In genomic region chrX:49810233-49810632, GRCh38 we compare ENCODE assay signal across 18 cellular contexts. TPM values are rescaled to one million over a fixed set of nuclear protein-coding genes. Genes with fewer than 3 reads are reported as not detected.
DNase-seq lines count a peak whose midpoint lies in the region; ATAC-seq, FAIRE-seq and TF ChIP-seq lines count a peak whose summit lies in the region.
"Had no signal": no experiment of that assay in that cellular context is flagged by ENCODE, and none has a peak within 500 bp of the region (broad histone marks: within the 10 kb centered on the region; RNA-seq: fewer than 3 reads in every experiment).

No MANE protein-coding gene starts in this region.

- H3K36me3 Mint-ChIP-seq in activated CD4-positive, alpha-beta T cell treated with anti-CD3 and anti-CD28 coated beads, Interleukin-2, amount 10 ng/mL, durations not matched to agents 24 days and 14 days (ENCODE audit: low read depth) = no peaks in the 10 kb centered on the region
- H3K36me3 Mint-ChIP-seq in Caco-2 (ENCODE audit: insufficient read depth, unreplicated experiment) = peaks cover 31% of the 10 kb centered on the region
- H3K36me3 Mint-ChIP-seq in astrocyte (ENCODE audit: low read depth, unreplicated experiment) = no peaks in the 10 kb centered on the region
- H3K36me3 Mint-ChIP-seq: CD4-positive, alpha-beta memory T cell had no signal

- H3K27me3 ChIP-seq in Caco-2 (replicated peaks; ENCODE audit: control insufficient read depth, insufficient read depth, low read length) = no peaks in the 10 kb centered on the region
- no peaks in the 10 kb centered on the region for H3K27me3 ChIP-seq in astrocyte (ENCODE audit: insufficient read depth, low read length)
- H3K27me3 ChIP-seq in psoas muscle (ENCODE audit: insufficient read depth in 3 of 3, low read length in 2 of 3) = no peaks in the 10 kb centered on the region
- H3K27me3 ChIP-seq in right cardiac atrium (ENCODE audit: control insufficient read depth, insufficient read depth) = no peaks in the 10 kb centered on the region
- H3K27me3 ChIP-seq: BE2C had no signal

- H2AFZ ChIP-seq in astrocyte (ENCODE audit: low read depth, low read length) = no peak overlapping the region
- H2AFZ ChIP-seq: GM23338 had no signal

- H3K4me1 Mint-ChIP-seq in activated CD4-positive, alpha-beta T cell treated with anti-CD3 and anti-CD28 coated beads, Interleukin-2, amount 10 ng/mL, durations not matched to agents 24 days and 14 days = no peaks in the 10 kb centered on the region
- H3K4me1 Mint-ChIP-seq in Caco-2 (ENCODE audit: low read depth, unreplicated experiment) = no peaks in the 10 kb centered on the region
- no peaks in the 10 kb centered on the region for H3K4me1 Mint-ChIP-seq in astrocyte (ENCODE audit: low read depth, unreplicated experiment)
- no peaks in the 10 kb centered on the region for H3K4me1 Mint-ChIP-seq in stimulated activated naive CD8-positive, alpha-beta T cell treated with anti-CD3 and anti-CD28 coated beads, Interleukin-15, amount 100 ng/mL, for 72 hours
- H3K4me1 Mint-ChIP-seq: CD4-positive, alpha-beta memory T cell; GM23338 had no signal

- TF ChIP-seq CTCF in Caco-2 (IDR thresholded peaks at IDR 0.05; ENCODE audit: insufficient read depth in 1 of 2, low read depth in 1 of 2, low read length in 1 of 2, severe bottlenecking in 1 of 2, unreplicated experiment in 1 of 2) (no peak), astrocyte (IDR thresholded peaks at IDR 0.05; ENCODE audit: insufficient read depth, low read depth, low read length) (no peak), psoas muscle (IDR thresholded peaks at IDR 0.05) (no peak)

- peak overlapping the region; percentile 10 for H3K27ac Mint-ChIP-seq in activated CD4-positive, alpha-beta T cell treated with anti-CD3 and anti-CD28 coated beads, Interleukin-2, amount 10 ng/mL, durations not matched to agents 24 days and 14 days
- H3K27ac Mint-ChIP-seq in Caco-2 (ENCODE audit: unreplicated experiment) (peak overlapping the region; percentile 7), astrocyte (ENCODE audit: unreplicated experiment) (no peak overlapping the region)
- H3K27ac Mint-ChIP-seq in stimulated activated naive CD8-positive, alpha-beta T cell treated with anti-CD3 and anti-CD28 coated beads, Interleukin-15, amount 100 ng/mL, for 72 hours = no peak overlapping the region
- H3K27ac Mint-ChIP-seq: CD4-positive, alpha-beta memory T cell; GM23338 had no signal

- H3K36me3 ChIP-seq in Caco-2 (ENCODE audit: control insufficient read depth, insufficient read depth, low read length) (no peaks in the 10 kb centered on the region), astrocyte (ENCODE audit: insufficient read depth, low read length) (no peaks in the 10 kb centered on the region), psoas muscle (ENCODE audit: insufficient read depth in 1 of 2, low read depth in 1 of 2) (no peaks in the 10 kb centered on the region)
- H3K36me3 ChIP-seq: BE2C had no signal

- H3K4me3 Mint-ChIP-seq in activated CD4-positive, alpha-beta T cell treated with anti-CD3 and anti-CD28 coated beads, Interleukin-2, amount 10 ng/mL, durations not matched to agents 24 days and 14 days = no peak overlapping the region
- H3K4me3 Mint-ChIP-seq in Caco-2 (ENCODE audit: unreplicated experiment) (no peak overlapping the region), astrocyte (ENCODE audit: unreplicated experiment) (no peak overlapping the region)
- no peak overlapping the region for H3K4me3 Mint-ChIP-seq in stimulated activated naive CD8-positive, alpha-beta T cell treated with anti-CD3 and anti-CD28 coated beads, Interleukin-15, amount 100 ng/mL, for 72 hours
- H3K4me3 Mint-ChIP-seq: GM23338 had no signal

- intact Hi-C loops in activated CD4-positive, alpha-beta T cell treated with anti-CD3 and anti-CD28 coated beads, Interleukin-2, amount 10 ng/mL, durations not matched to agents 24 days and 14 days (cut with micrococcal nuclease) = no loop called here
- intact Hi-C loops in Caco-2 (cut with micrococcal nuclease; ENCODE audit: unreplicated experiment) (no loop called here), psoas muscle (cut with DNase I) (no loop called here), right cardiac atrium (cut with DNase I) (no loop called here)

- FAIRE-seq in astrocyte (lab: Jason Lieb, UNC) = peak; percentile 93
- FAIRE-seq: D721Med, GM12891 had no signal

- no TSS peak for BruUV-seq in Caco-2 (replicated peaks; lab: Mats Ljungman, UMichigan)

- no peaks in the 10 kb centered on the region for H3K27me3 Mint-ChIP-seq in activated CD4-positive, alpha-beta T cell treated with anti-CD3 and anti-CD28 coated beads, Interleukin-2, amount 10 ng/mL, durations not matched to agents 24 days and 14 days
- H3K27me3 Mint-ChIP-seq in Caco-2 (ENCODE audit: insufficient read depth, unreplicated experiment) (no peaks in the 10 kb centered on the region), astrocyte (ENCODE audit: low read depth, unreplicated experiment) (peaks cover 8% of the 10 kb centered on the region)
- H3K27me3 Mint-ChIP-seq in stimulated activated naive CD8-positive, alpha-beta T cell treated with anti-CD3 and anti-CD28 coated beads, Interleukin-15, amount 100 ng/mL, for 72 hours = no peaks in the 10 kb centered on the region

- no peak overlapping the region for H3K4me2 ChIP-seq in astrocyte (ENCODE audit: low read length)
- H3K4me2 ChIP-seq: GM23338 had no signal

- no peaks in the 10 kb centered on the region for H4K20me1 ChIP-seq in astrocyte (ENCODE audit: insufficient read depth, low read length)

- POLR2A ChIA-PET in Caco-2 (lab: Charles Lee) = no interaction called here

- H3K9me3 ChIP-seq in Caco-2 = peaks cover 4% of the 10 kb centered on the region; the same call in 1 of the 2 replicates
- H3K9me3 ChIP-seq in astrocyte (ENCODE audit: insufficient read depth, low read depth, low read length) = no peaks in the 10 kb centered on the region
- H3K9me3 ChIP-seq in psoas muscle = peaks cover 5% of the 10 kb centered on the region
- H3K9me3 ChIP-seq in right cardiac atrium (ENCODE audit: control insufficient read depth, low read length) = no peaks in the 10 kb centered on the region
- H3K9me3 ChIP-seq: BE2C had no signal

- no peak for DNase-seq in activated CD4-positive, alpha-beta T cell treated with anti-CD3 and anti-CD28 coated beads, Interleukin-2, amount 10 ng/mL, durations not matched to agents 24 days and 14 days
- no peak for DNase-seq in activated CD4-positive, alpha-beta T cell treated with anti-CD3 and anti-CD28 coated beads, Interleukin-2, amount 50 U/mL, for 4 hours
- DNase-seq in Caco-2 (no peak), astrocyte (ENCODE audit: low read depth) (no peak), psoas muscle (no peak), right cardiac atrium (no peak)
- no peak for DNase-seq in stimulated activated naive CD8-positive, alpha-beta T cell treated with anti-CD3 and anti-CD28 coated beads, Interleukin-15, amount 100 ng/mL, for 72 hours
- DNase-seq: BE2C; CD4-positive, alpha-beta memory T cell; DMS153; DMS79 treated with DMSO at 0.1 percent for 48 hours; EL; H7 had no signal

- H3K4me3 ChIP-seq in Caco-2 (ENCODE audit: low read depth, low read length) (no peak overlapping the region), astrocyte (ENCODE audit: insufficient read depth, low read depth, low read length) (no peak overlapping the region), psoas muscle (no peak overlapping the region), right cardiac atrium (ENCODE audit: low read length) (no peak overlapping the region)
- H3K4me3 ChIP-seq: GM23338 had no signal

- CTCF ChIA-PET in Caco-2 (lab: Charles Lee) = no interaction called here

- ATAC-seq in stimulated activated naive CD8-positive, alpha-beta T cell treated with anti-CD3 and anti-CD28 coated beads, Interleukin-15, amount 100 ng/mL, for 72 hours = peak; percentile 40
- ATAC-seq in psoas muscle (no peak), right cardiac atrium (no peak)
- ATAC-seq: GM23338 had no signal

- H3K4me1 ChIP-seq in Caco-2 (peaks cover 24% of the 10 kb centered on the region), astrocyte (ENCODE audit: insufficient read depth, low read length) (no peaks in the 10 kb centered on the region), psoas muscle (no peaks in the 10 kb centered on the region), right cardiac atrium (ENCODE audit: control insufficient read depth, insufficient read depth, low read length) (no peaks in the 10 kb centered on the region)
- H3K4me1 ChIP-seq: BE2C had no signal

- 46 to 74% (median 68%) methylated on average over 1 of the region's 1 CpG for WGBS in psoas muscle, 3 donors
- 65% methylated on average over 1 of the region's 1 CpG for WGBS in right cardiac atrium

- no peaks in the 10 kb centered on the region for H3K9me3 Mint-ChIP-seq in activated CD4-positive, alpha-beta T cell treated with anti-CD3 and anti-CD28 coated beads, Interleukin-2, amount 10 ng/mL, durations not matched to agents 24 days and 14 days
- H3K9me3 Mint-ChIP-seq in Caco-2 (ENCODE audit: unreplicated experiment) = peaks cover 12% of the 10 kb centered on the region
- peaks cover 3% of the 10 kb centered on the region for H3K9me3 Mint-ChIP-seq in astrocyte (ENCODE audit: unreplicated experiment)
- no peaks in the 10 kb centered on the region for H3K9me3 Mint-ChIP-seq in stimulated activated naive CD8-positive, alpha-beta T cell treated with anti-CD3 and anti-CD28 coated beads, Interleukin-15, amount 100 ng/mL, for 72 hours
- H3K9me3 Mint-ChIP-seq: GM23338 had no signal

- no peak overlapping the region for H3K9ac ChIP-seq in astrocyte (ENCODE audit: low read length)

- no peaks in the 10 kb centered on the region for H3K79me2 ChIP-seq in astrocyte (ENCODE audit: insufficient read depth, low read length)

- H3K27ac ChIP-seq in astrocyte (ENCODE audit: low read depth, low read length) = no peak overlapping the region
- H3K27ac ChIP-seq in psoas muscle = no peak overlapping the region
- H3K27ac ChIP-seq in right cardiac atrium (ENCODE audit: low read length) = no peak overlapping the region
- H3K27ac ChIP-seq: C4-2B had no signal

RNA-seq across cellular contexts. Expression of gene PAGE4, which starts 18.9 kb away (rescaled TPM):
- total RNA-seq in activated CD4-positive, alpha-beta T cell treated with anti-CD3 and anti-CD28 coated beads, Interleukin-2, amount 10 ng/mL, durations not matched to agents 24 days and 14 days = not detected in 2 replicates
- 22.4 and 31.2 TPM in 2 replicates for total RNA-seq in Caco-2 (2022)
- not detected in 2 replicates for total RNA-seq in astrocyte
- 1 to 10 TPM in 1 of 4 donors, under 1 TPM in 1, not detected in 2; 0.81 to 1.4 TPM for total RNA-seq in psoas muscle
- polyA plus RNA-seq in psoas muscle = 1 to 10 TPM in 1 of 3 donors, under 1 TPM in 1, not detected in 1; 0.92 to 1.4 TPM
- total RNA-seq in right cardiac atrium = not detected
- polyA plus RNA-seq in right cardiac atrium = not detected
- total RNA-seq: CD4-positive, alpha-beta memory T cell; GM23338; H7 had no signal
- polyA plus RNA-seq: AG04450; CD4-positive, alpha-beta memory T cell had no signal

Comparison
In these comparisons a context has a peak if more than half of its experiments do, and no peak if none do; other contexts are left out.
1. H3K27ac Mint-ChIP-seq: peak in activated CD4-positive, alpha-beta T cell treated with anti-CD3 and anti-CD28 coated beads, Interleukin-2, amount 10 ng/mL, durations not matched to agents 24 days and 14 days (single experiment) and Caco-2 (single experiment); none in astrocyte (single experiment) and stimulated activated naive CD8-positive, alpha-beta T cell treated with anti-CD3 and anti-CD28 coated beads, Interleukin-15, amount 100 ng/mL, for 72 hours (0 of 2).